ENCODE assay signal across 9 cellular contexts in the genomic region with DNA sequence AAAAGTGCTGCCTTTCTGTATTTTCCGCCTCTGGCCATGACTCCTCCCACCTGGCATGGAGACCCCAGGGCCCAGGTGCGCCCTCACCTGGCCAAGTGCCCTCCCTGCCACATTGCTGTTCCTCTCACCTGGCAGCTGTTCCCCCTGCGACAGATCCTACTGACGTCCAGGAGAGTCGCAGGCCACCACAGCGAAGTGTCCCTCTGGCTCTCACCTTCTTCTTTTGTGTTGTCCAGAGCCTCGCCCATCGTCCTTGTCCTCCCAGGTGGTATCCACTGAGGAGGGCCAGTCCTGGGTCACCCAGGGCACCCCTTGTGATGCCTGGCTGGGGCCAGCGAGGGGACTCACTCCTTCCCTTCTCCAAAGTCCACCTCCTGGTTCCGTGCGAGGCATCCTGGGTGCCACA. TPM values are rescaled to one million over a fixed set of nuclear protein-coding genes. Genes with fewer than 3 reads are reported as not detected.
DNase-seq lines count a peak whose midpoint lies in the region; ATAC-seq, FAIRE-seq and TF ChIP-seq lines count a peak whose summit lies in the region.
"Had no signal": no experiment of that assay in that cellular context is flagged by ENCODE, and none has a peak within 500 bp of the region (broad histone marks: within the 10 kb centered on the region; RNA-seq: fewer than 3 reads in every experiment).

No MANE protein-coding gene starts in this region.

- POLR2A ChIA-PET in A673 (lab: Charles Lee; ENCODE audit: low non-redundant PET) (no interaction called here), PC-9 (lab: Charles Lee; ENCODE audit: unreplicated experiment) (no interaction called here), GM12878 (lab: Charles Lee) (no interaction called here)
- POLR2A ChIA-PET in naive thymus-derived CD4-positive, alpha-beta T cell (lab: Charles Lee): interaction anchor here (0.8 kb wide), 1 partner anchor 94 kb away, joined by 3 read pairs; no protein-coding TSS in a partner anchor

- H3K27ac ChIP-seq in A673 (ENCODE audit: low read depth, low read length, poor library complexity, severe bottlenecking) (no peak overlapping the region), PC-9 (no peak overlapping the region), GM12878 (ENCODE audit: control insufficient read depth, insufficient read depth) (no peak overlapping the region), esophagus squamous epithelium (no peak overlapping the region)
- no peak overlapping the region for H3K27ac ChIP-seq in naive thymus-derived CD4-positive, alpha-beta T cell (ENCODE audit: low read depth, low read length)
- H3K27ac ChIP-seq: breast epithelium had no signal

- ATAC-seq in GM12878 (peak; percentile 70), HG03045 (IDR thresholded peaks at IDR 0.05; ENCODE audit: unreplicated experiment) (no peak), GM19467 (IDR thresholded peaks at IDR 0.05; ENCODE audit: unreplicated experiment) (no peak)
- ATAC-seq in naive thymus-derived CD4-positive, alpha-beta T cell: peak; percentile 40

- H3K9me3 Mint-ChIP-seq in naive thymus-derived CD4-positive, alpha-beta T cell: no peaks in the 10 kb centered on the region

- H3K4me1 ChIP-seq in A673 (ENCODE audit: insufficient read depth, low read length, poor library complexity, severe bottlenecking) (peaks cover 11% of the 10 kb centered on the region), PC-9 (replicated peaks; ENCODE audit: insufficient read depth) (no peaks in the 10 kb centered on the region), GM12878 (ENCODE audit: control insufficient read depth, insufficient read depth, low read length) (no peaks in the 10 kb centered on the region), esophagus squamous epithelium (peaks cover 18 to 66% (median 23%) of the 10 kb centered on the region in 3 donors)
- peaks cover 0 to 10% of the 10 kb centered on the region in 2 donors for H3K4me1 ChIP-seq in naive thymus-derived CD4-positive, alpha-beta T cell (ENCODE audit: control insufficient read depth in 2 of 2, insufficient read depth in 2 of 2, low read length in 2 of 2)

- peak overlapping the region in 8 of 10 donors; percentile 1 to 68 (median 48) for H3K4me3 Mint-ChIP-seq in naive thymus-derived CD4-positive, alpha-beta T cell

- H3K36me3 ChIP-seq in A673 (ENCODE audit: insufficient read depth, low read length, poor library complexity, severe bottlenecking) (no peaks in the 10 kb centered on the region), PC-9 (ENCODE audit: low read depth) (no peaks in the 10 kb centered on the region), GM12878 (ENCODE audit: control insufficient read depth in 2 of 2, insufficient read depth in 2 of 2, low read length in 1 of 2) (no peaks in the 10 kb centered on the region), esophagus squamous epithelium (no peaks in the 10 kb centered on the region)
- H3K36me3 ChIP-seq in naive thymus-derived CD4-positive, alpha-beta T cell (ENCODE audit: control insufficient read depth in 2 of 3, insufficient read depth in 3 of 3, low read length in 3 of 3): no peaks in the 10 kb centered on the region
- H3K36me3 ChIP-seq: breast epithelium had no signal

- peak; percentile 29 for TF ChIP-seq RAD21 in GM12878 (IDR thresholded peaks at IDR 0.05; ENCODE audit: insufficient read depth, low read depth, low read length)

- DNase-seq in A673 (ENCODE audit: low spot score): peak; percentile 34
- DNase-seq in GM19238 (ENCODE audit: insufficient read length, low spot score): peak; percentile 73
- DNase-seq in PC-9: peak in 1 of 2 experiments; percentile 87
- DNase-seq in GM12878 (ENCODE audit: low read depth, low spot score): no peak
- peak in 7 of 9 donors; percentile 31 to 55 (median 46) for DNase-seq in naive thymus-derived CD4-positive, alpha-beta T cell
- DNase-seq in esophagus squamous epithelium (lab: John Stamatoyannopoulos, UW): no peak

- H3K9ac ChIP-seq in GM12878 (ENCODE audit: control insufficient read depth, insufficient read depth, low read length): no peak overlapping the region

- RAD21 ChIA-PET in GM12878 (lab: Charles Lee; ENCODE audit: unreplicated experiment): interaction anchor here (1.5 kb wide), 1 partner anchor 87 kb away, joined by 6 read pairs; no protein-coding TSS in a partner anchor

- no peaks in the 10 kb centered on the region for H3K79me2 ChIP-seq in PC-9 (ENCODE audit: low read depth)
- H3K79me2 ChIP-seq in GM12878 (ENCODE audit: control insufficient read depth, insufficient read depth, low read length): no peaks in the 10 kb centered on the region

- 20% methylated on average over 11 of the region's 11 CpGs for WGBS in GM12878 (ENCODE audit: insufficient coverage, insufficient replicate concordance, low lambda C conversion rate, missing lambda C conversion rate)
- 51 to 52% methylated on average over 8 of the region's 11 CpGs for WGBS in esophagus squamous epithelium, 2 donors

- H3K9me3 ChIP-seq in A673 (ENCODE audit: low read depth, low read length, poor library complexity, severe bottlenecking): no peaks in the 10 kb centered on the region
- H3K9me3 ChIP-seq in PC-9 (ENCODE audit: insufficient read depth, low read depth): no peaks in the 10 kb centered on the region
- H3K9me3 ChIP-seq in GM12878 (replicated peaks; ENCODE audit: control insufficient read depth, insufficient read depth, low read length): no peaks in the 10 kb centered on the region
- H3K9me3 ChIP-seq in naive thymus-derived CD4-positive, alpha-beta T cell (ENCODE audit: control insufficient read depth in 2 of 3, low read length in 3 of 3): no peaks in the 10 kb centered on the region
- H3K9me3 ChIP-seq in esophagus squamous epithelium: no peaks in the 10 kb centered on the region
- H3K9me3 ChIP-seq: breast epithelium had no signal

- peaks cover 30 to 41% (median 38%) of the 10 kb centered on the region in 5 donors for H3K27me3 Mint-ChIP-seq in naive thymus-derived CD4-positive, alpha-beta T cell

- H3K4me1 Mint-ChIP-seq in naive thymus-derived CD4-positive, alpha-beta T cell: peaks cover 7 to 24% (median 11%) of the 10 kb centered on the region in 7 donors

- TF ChIP-seq CTCF in A673 (conservative IDR thresholded peaks at IDR 0.05; ENCODE audit: low read depth, low read length) (peak; percentile 50), PC-9 (conservative IDR thresholded peaks at IDR 0.05) (peak; percentile 88), GM12878 (IDR thresholded peaks at IDR 0.05 in 2 of 3, conservative IDR thresholded peaks at IDR 0.05 in 1 of 3; ENCODE audit: control insufficient read depth in 2 of 3, extremely low read depth in 1 of 3, insufficient read depth in 1 of 3, low read depth in 3 of 3, low read length in 3 of 3) (peak; percentile 49 to 55 (median 53)), esophagus squamous epithelium (IDR thresholded peaks at IDR 0.05) (peak in 2 of 6 experiments; percentile 28 to 36)

- in situ Hi-C loops in GM12878 (cut with MboI): loop anchor here (5.0 kb wide), 1 partner anchor 91 kb away; no protein-coding TSS in a partner anchor

- H3K4me3 ChIP-seq in A673 (ENCODE audit: low read depth, low read length, poor library complexity, severe bottlenecking) (no peak overlapping the region), PC-9 (no peak overlapping the region), GM12878 (no peak overlapping the region), esophagus squamous epithelium (peak overlapping the region in 1 of 4 donors; percentile 57)
- no peak overlapping the region for H3K4me3 ChIP-seq in naive thymus-derived CD4-positive, alpha-beta T cell (ENCODE audit: low read length)

- H2AFZ ChIP-seq in PC-9 (no peak overlapping the region), GM12878 (ENCODE audit: control insufficient read depth, low read depth, low read length) (no peak overlapping the region)

- H3K36me3 Mint-ChIP-seq in naive thymus-derived CD4-positive, alpha-beta T cell: no peaks in the 10 kb centered on the region

- no peaks in the 10 kb centered on the region for H3K9me2 ChIP-seq in PC-9 (ENCODE audit: insufficient read depth)

- H3K27ac Mint-ChIP-seq in naive thymus-derived CD4-positive, alpha-beta T cell: peak overlapping the region in 1 of 9 donors; percentile 66

- TF ChIP-seq EP300 in GM12878 (IDR thresholded peaks at IDR 0.05; ENCODE audit: borderline replicate concordance in 1 of 2, control insufficient read depth in 1 of 2, low read depth in 2 of 2, low read length in 2 of 2): no peak

- no peak for FAIRE-seq in GM12878 (lab: Jason Lieb, UNC)

- CTCF ChIA-PET in A673 (lab: Charles Lee): no interaction called here
- CTCF ChIA-PET in PC-9 (lab: Charles Lee): interaction anchor here (0.6 to 2.0 kb wide), 6 partner anchors 10 to 396 kb away, joined by 3 to 18 read pairs (median 5); no protein-coding TSS in a partner anchor
- CTCF ChIA-PET in GM12878 (lab: Yijun Ruan, JAX): interaction anchor here (0.6 to 2.1 kb wide), 4 partner anchors 52 to 163 kb away, joined by 3 to 15 read pairs (median 4); no protein-coding TSS in a partner anchor
- CTCF ChIA-PET in naive thymus-derived CD4-positive, alpha-beta T cell (lab: Charles Lee): no interaction called here

- no peaks in the 10 kb centered on the region for H3K27me3 ChIP-seq in A673 (replicated peaks; ENCODE audit: insufficient read depth, low read depth, low read length, poor library complexity)
- peaks cover 87% of the 10 kb centered on the region for H3K27me3 ChIP-seq in PC-9 (ENCODE audit: insufficient read depth, low read depth)
- peaks cover 2 to 3% of the 10 kb centered on the region in 2 experiments; a peak in 3 of 4 replicates for H3K27me3 ChIP-seq in GM12878 (replicated peaks in 1 of 2; ENCODE audit: control insufficient read depth in 2 of 2, insufficient read depth in 2 of 2, low read length in 1 of 2)
- H3K27me3 ChIP-seq in naive thymus-derived CD4-positive, alpha-beta T cell (ENCODE audit: control insufficient read depth in 2 of 2, insufficient read depth in 2 of 2, low read length in 2 of 2): peaks cover 0 to 9% of the 10 kb centered on the region in 2 donors
- peaks cover 0 to 100% (median 7%) of the 10 kb centered on the region in 4 donors for H3K27me3 ChIP-seq in esophagus squamous epithelium

- SMC1A ChIA-PET in GM12878 (lab: Charles Lee; ENCODE audit: uncharacterized antibody, unreplicated experiment): no interaction called here

- H4K20me1 ChIP-seq in PC-9 (ENCODE audit: insufficient read depth) (no peaks in the 10 kb centered on the region), GM12878 (ENCODE audit: control insufficient read depth, insufficient read depth) (no peaks in the 10 kb centered on the region)

- no peak for TF ChIP-seq POLR2A in GM12878 (IDR thresholded peaks at IDR 0.05; ENCODE audit: low read depth, low read length)
- no peak for TF ChIP-seq POLR2A in esophagus squamous epithelium (IDR thresholded peaks at IDR 0.05)

- BruUV-seq in A673 (replicated peaks; lab: Mats Ljungman, UMichigan): no TSS peak
- no TSS peak for BruUV-seq in PC-9 (replicated peaks; lab: Mats Ljungman, UMichigan)
- BruUV-seq in GM12878 (replicated peaks; lab: Mats Ljungman, UMichigan): no TSS peak

- H3K4me2 ChIP-seq in PC-9: no peak overlapping the region
- H3K4me2 ChIP-seq in GM12878 (ENCODE audit: control insufficient read depth, insufficient read depth): no peak overlapping the region

- no peaks in the 10 kb centered on the region; the same call in 1 of the 2 replicates for H3F3A ChIP-seq in PC-9 (ENCODE audit: insufficient read depth, low read depth)

- intact Hi-C loops in A673 (cut with micrococcal nuclease; ENCODE audit: unreplicated experiment) (no loop called here), PC-9 (cut with micrococcal nuclease; ENCODE audit: unreplicated experiment) (loop anchor here (1.0 to 2.0 kb wide), 4 partner anchors 80 to 150 kb away; no protein-coding TSS in a partner anchor), GM12878 (cut with micrococcal nuclease; ENCODE audit: unreplicated experiment) (loop anchor here (10.0 kb wide), 1 partner anchor 134 kb away; no protein-coding TSS in a partner anchor), esophagus squamous epithelium (cut with DNase I) (no loop called here)
- intact Hi-C loops in naive thymus-derived CD4-positive, alpha-beta T cell (cut with micrococcal nuclease): loop anchor here (1.0 kb wide), 1 partner anchor 88 kb away; no protein-coding TSS in a partner anchor

RNA-seq across cellular contexts. Expression of a gene that starts 2.6 kb away (rescaled TPM):
- total RNA-seq in A673 (2021) (22.9 and 23.5 TPM in 2 replicates), PC-9 (2021) (0.57 and 2.6 TPM in 2 replicates), GM12878 (2014; rRNA removed) (not detected in 2 replicates), GM12878 (2014; rRNA removed; fragmentation: Illumina TruSeq; extraction: Trizol) (not detected in 2 replicates), GM12878 (2021) (0.13 and 0.26 TPM in 2 replicates), esophagus squamous epithelium (10 to 100 TPM in 1 of 4 donors, 1 to 10 TPM in 3; 1.2 to 11.3 (median 1.5) TPM)
- total RNA-seq in GM12878 (2013; cell fraction: nucleolus; rRNA removed): 0.54 and 1.0 TPM in 2 replicates
- 0.18 TPM for polyA plus RNA-seq in GM12878 (2011; ENCODE audit: low read depth)
- polyA plus RNA-seq in GM12878 (2011; rRNA removed) (not detected in 2 replicates), GM12878 (2014; fragmentation: Illumina TruSeq; extraction: Trizol) (not detected in 2 replicates), GM12878 (2014; fragmentation: Nextera tagmentation; extraction: Ambion mirVana) (not detected), GM12878 (2014; rRNA removed) (0.13 TPM in 1 of 2 replicates, not detected in the other), GM12878 (2016; fragmentation: Nextera tagmentation; extraction: Ambion mirVana) (under 1 TPM; 0.20 to 0.83 TPM)
- not detected in 2 replicates for polyA plus RNA-seq in GM12878 (2011; cell fraction: cytosol; rRNA removed)
- not detected in 2 replicates for polyA plus RNA-seq in GM12878 (2011; cell fraction: nucleus; rRNA removed)
- 0.67 and 0.89 TPM in 2 replicates for polyA plus RNA-seq in GM12878 (2012)
- not detected in 2 replicates for polyA minus RNA-seq in GM12878 (2011; rRNA and poly(A)+ RNA removed)
- polyA minus RNA-seq in GM12878 (2011; cell fraction: cytosol; rRNA and poly(A)+ RNA removed): not detected in 2 replicates
- not detected in 2 replicates for polyA minus RNA-seq in GM12878 (2011; cell fraction: nucleus; rRNA and poly(A)+ RNA removed)
- total RNA-seq in naive thymus-derived CD4-positive, alpha-beta T cell: 1 to 10 TPM in 1 of 5 experiments, not detected in 4; 4.8 TPM
- not detected for polyA plus RNA-seq in naive thymus-derived CD4-positive, alpha-beta T cell

Comparison
In these comparisons a context has a peak if more than half of its experiments do, and no peak if none do; other contexts are left out.
1. DNase-seq: peak in A673 (single experiment), GM19238 (single experiment) and naive thymus-derived CD4-positive, alpha-beta T cell (7 of 9); none in GM12878 (single experiment) and esophagus squamous epithelium (single experiment).
2. ATAC-seq: peak in GM12878 (single experiment) and naive thymus-derived CD4-positive, alpha-beta T cell (single experiment); none in HG03045 (single experiment) and GM19467 (single experiment).
3. CTCF ChIA-PET loops: an anchor here in PC-9 (0.6 to 2.0 kb wide) and GM12878 (0.6 to 2.1 kb wide); none called in A673 and naive thymus-derived CD4-positive, alpha-beta T cell.
4. intact Hi-C loops: an anchor here in PC-9 (1.0 to 2.0 kb wide), GM12878 (10.0 kb wide) and naive thymus-derived CD4-positive, alpha-beta T cell (1.0 kb wide); none called in A673 and esophagus squamous epithelium.